In genomic region chr13:72218966-72219365, GRCh38 we compare ENCODE assay signal across 18 cellular contexts.
DNase-seq lines count a peak whose midpoint lies in the region; ATAC-seq lines count a peak whose summit lies in the region.
"Had no signal": no experiment of that assay in that cellular context is flagged by ENCODE, and none has a peak within 500 bp of the region (broad histone marks: within the 10 kb centered on the region; RNA-seq: fewer than 3 reads in every experiment).

No MANE protein-coding gene starts in this region.

- no peak overlapping the region for H3K27ac Mint-ChIP-seq in T-helper 2 cell treated with Interferon-gamma antibody and Interleukin-4, amounts not matched to agents 5 μg/mL and 100 μg/mL, for 36 hours
- H3K27ac Mint-ChIP-seq: activated CD4-positive, alpha-beta memory T cell treated with anti-CD3 and anti-CD28 coated beads, Interleukin-2, amount 10 ng/mL, durations not matched to agents 7 days and 5 days; activated naive CD8-positive, alpha-beta T cell; type B pancreatic cell had no signal

- H3K9me3 Mint-ChIP-seq in T-helper 2 cell treated with Interferon-gamma antibody and Interleukin-4, amounts not matched to agents 5 μg/mL and 100 μg/mL, for 36 hours, result no peaks in the 10 kb centered on the region

- DNase-seq in CD1c-positive myeloid dendritic cell (ENCODE audit: extremely low spot score) (peak; percentile 73), nucleus accumbens (lab: John Stamatoyannopoulos, UW) (no peak)
- no peak for DNase-seq in stimulated activated CD4-positive, alpha-beta T cell treated with anti-CD3 and anti-CD28 coated beads, Interleukin-2, amount 100 ng/mL, for 24 hours
- no peak for DNase-seq in central memory CD4-positive, alpha-beta T cell
- no peak for DNase-seq in T-helper 2 cell treated with Interferon-gamma antibody and Interleukin-4, amounts not matched to agents 5 μg/mL and 100 μg/mL, for 36 hours (ENCODE audit: low spot score)
- DNase-seq: activated CD4-positive, alpha-beta memory T cell treated with anti-CD3 and anti-CD28 coated beads, Interleukin-2, amount 10 ng/mL, durations not matched to agents 7 days and 5 days; activated T-cell treated with anti-CD3 and anti-CD28 coated beads, Interleukin-2, amount 50 U/mL, for 48 hours; body of pancreas; colonic mucosa; NCI-H146; NCI-H82; stimulated activated naive CD8-positive, alpha-beta T cell treated with anti-CD3 and anti-CD28 coated beads, Interleukin-15, Interleukin-2, amounts not matched to agents 100 U/mL and 50 U/mL, for 24 hours had no signal

- H3K4me3 Mint-ChIP-seq in T-helper 2 cell treated with Interferon-gamma antibody and Interleukin-4, amounts not matched to agents 5 μg/mL and 100 μg/mL, for 36 hours, result no peak overlapping the region
- H3K4me3 Mint-ChIP-seq: activated CD4-positive, alpha-beta memory T cell treated with anti-CD3 and anti-CD28 coated beads, Interleukin-2, amount 10 ng/mL, durations not matched to agents 7 days and 5 days; activated naive CD8-positive, alpha-beta T cell; type B pancreatic cell had no signal

- H3K4me1 Mint-ChIP-seq in T-helper 2 cell treated with Interferon-gamma antibody and Interleukin-4, amounts not matched to agents 5 μg/mL and 100 μg/mL, for 36 hours (ENCODE audit: low read depth), result no peaks in the 10 kb centered on the region
- H3K4me1 Mint-ChIP-seq: activated CD4-positive, alpha-beta memory T cell treated with anti-CD3 and anti-CD28 coated beads, Interleukin-2, amount 10 ng/mL, durations not matched to agents 7 days and 5 days had no signal

- peak; percentile 85 for ATAC-seq in GM21360 (IDR thresholded peaks at IDR 0.05; ENCODE audit: unreplicated experiment)
- peak; percentile 74 for ATAC-seq in HG02884 (IDR thresholded peaks at IDR 0.05; ENCODE audit: unreplicated experiment)
- peak; percentile 87 for ATAC-seq in HG03565 (IDR thresholded peaks at IDR 0.05; ENCODE audit: unreplicated experiment)
- ATAC-seq: A549; body of pancreas; stimulated activated naive CD8-positive, alpha-beta T cell treated with anti-CD3 and anti-CD28 coated beads, Interleukin-15, Interleukin-2, amounts not matched to agents 100 U/mL and 50 U/mL, for 24 hours had no signal

- no peaks in the 10 kb centered on the region for H3K36me3 Mint-ChIP-seq in T-helper 2 cell treated with Interferon-gamma antibody and Interleukin-4, amounts not matched to agents 5 μg/mL and 100 μg/mL, for 36 hours (ENCODE audit: low read depth)
- H3K36me3 Mint-ChIP-seq: activated naive CD8-positive, alpha-beta T cell; type B pancreatic cell had no signal

- no peaks in the 10 kb centered on the region for H3K27me3 Mint-ChIP-seq in T-helper 2 cell treated with Interferon-gamma antibody and Interleukin-4, amounts not matched to agents 5 μg/mL and 100 μg/mL, for 36 hours (ENCODE audit: low read depth)
- H3K27me3 Mint-ChIP-seq: activated CD4-positive, alpha-beta memory T cell treated with anti-CD3 and anti-CD28 coated beads, Interleukin-2, amount 10 ng/mL, durations not matched to agents 7 days and 5 days; type B pancreatic cell had no signal
